ENCODE assay signal across 22 cellular contexts in genomic region chr18:60021556-60021955, GRCh38.
"Had no signal": no experiment of that assay in that cellular context is flagged by ENCODE, and none has a peak within 500 bp of the region (broad histone marks: within the 10 kb centered on the region; RNA-seq: fewer than 3 reads in every experiment).

No MANE protein-coding gene starts in this region.

- H3K27ac Mint-ChIP-seq: natural killer cell treated with Interleukin-12 subunit alpha and Interleukin-12 subunit beta and Interleukin-15 and Interleukin-18, amount 100 ng/mL, for 72 hours; neural progenitor cell; progenitor cell of endocrine pancreas had no signal

- H3K9ac ChIP-seq: neural progenitor cell had no signal

- H3K27ac ChIP-seq: gastrocnemius medialis, left ventricle myocardium inferior, neural progenitor cell, pancreas, suprapubic skin, thyroid gland, upper lobe of left lung, vagina had no signal

- H3K9me3 ChIP-seq: gastrocnemius medialis, left ventricle myocardium inferior, pancreas, suprapubic skin, thyroid gland, upper lobe of left lung, vagina had no signal

- H3K36me3 ChIP-seq: gastrocnemius medialis, left ventricle myocardium inferior, neural progenitor cell, pancreas, suprapubic skin, thyroid gland, upper lobe of left lung, vagina had no signal

- H3K36me3 Mint-ChIP-seq: natural killer cell treated with Interleukin-12 subunit alpha and Interleukin-12 subunit beta and Interleukin-15 and Interleukin-18, amount 100 ng/mL, for 72 hours; neural progenitor cell had no signal

- H3K4me3 ChIP-seq: gastrocnemius medialis, left ventricle myocardium inferior, lung, neural progenitor cell, pancreas, suprapubic skin, thyroid gland, upper lobe of left lung, vagina had no signal

- H3K4me1 ChIP-seq: gastrocnemius medialis, left ventricle myocardium inferior, neural progenitor cell, pancreas, suprapubic skin, vagina had no signal

- H3K27me3 Mint-ChIP-seq: progenitor cell of endocrine pancreas had no signal

- H3K4me2 ChIP-seq: neural progenitor cell had no signal

- H2AFZ ChIP-seq: neural progenitor cell had no signal

- H3K9me3 Mint-ChIP-seq: natural killer cell treated with Interleukin-12 subunit alpha and Interleukin-12 subunit beta and Interleukin-15 and Interleukin-18, amount 100 ng/mL, for 72 hours; neural progenitor cell had no signal

- H3K27me3 ChIP-seq: gastrocnemius medialis, neural progenitor cell, suprapubic skin, thyroid gland, upper lobe of left lung, vagina had no signal

- H3K4me3 Mint-ChIP-seq: natural killer cell treated with Interleukin-12 subunit alpha and Interleukin-12 subunit beta and Interleukin-15 and Interleukin-18, amount 100 ng/mL, for 72 hours; neural progenitor cell had no signal

- DNase-seq: effector memory CD4-positive, alpha-beta T cell; gastrocnemius medialis; kidney; left cardiac atrium; left ventricle myocardium inferior; mesenchymal stem cell; midbrain; nucleus accumbens; pancreas; right cardiac atrium; small intestine; stimulated activated CD4-positive, alpha-beta T cell treated with anti-CD3 and anti-CD28 coated beads, Interleukin-12 subunit alpha, Interleukin-12 subunit beta, amount 100 ng/mL, for 4 hours; stimulated activated naive CD4-positive, alpha-beta T cell treated with Interleukin-2 at 50 U/mL for 16 hours; thyroid gland; upper lobe of left lung had no signal

- ATAC-seq: esophagus mucosa; gastrocnemius medialis; left cardiac atrium; natural killer cell treated with Interleukin-12 subunit alpha and Interleukin-12 subunit beta and Interleukin-15 and Interleukin-18, amount 100 ng/mL, for 72 hours; pancreas; right cardiac atrium had no signal
